19 cellular contexts compared by ENCODE assay signal in genomic region chr21:43937051-43937832, GRCh38.
DNase-seq lines count a peak whose midpoint lies in the region; ATAC-seq and TF ChIP-seq lines count a peak whose summit lies in the region.
"Had no signal": no experiment of that assay in that cellular context is flagged by ENCODE, and none has a peak within 500 bp of the region (broad histone marks: within the 10 kb centered on the region; RNA-seq: fewer than 3 reads in every experiment).

No MANE protein-coding gene starts in this region.

- no peak overlapping the region for H3K4me3 Mint-ChIP-seq in activated CD4-positive, alpha-beta T cell treated with anti-CD3 and anti-CD28 coated beads, Interleukin-2, amount 10 ng/mL, durations not matched to agents 7 days and 5 days
- no peak overlapping the region for H3K4me3 Mint-ChIP-seq in T-helper 17 cell
- H3K4me3 Mint-ChIP-seq in glutamatergic neuron (ENCODE audit: unreplicated experiment), result no peak overlapping the region
- no peak overlapping the region for H3K4me3 Mint-ChIP-seq in stimulated activated memory B cell treated with anti-CD40 and anti-IgM and Interleukin-4, amounts not matched to agents 10 μg/mL and 1 μg/mL and 100 μg/mL, for 72 hours
- no peak overlapping the region for H3K4me3 Mint-ChIP-seq in WTC11
- H3K4me3 Mint-ChIP-seq: activated naive CD8-positive, alpha-beta T cell treated with anti-CD3 and anti-CD28 coated beads for 36 hours; CD8-positive, alpha-beta T cell; T-helper 1 cell treated with Interleukin-12 subunit alpha and Interleukin-12 subunit beta and Interleukin-4 antibody, amounts not matched to agents 30 μg/mL and 1 μg/mL, for 36 hours had no signal

- no peak overlapping the region for H3K27ac ChIP-seq in Peyer's patch

- H3K36me3 ChIP-seq in Peyer's patch, result peaks cover 0 to 17% (median 0%) of the 10 kb centered on the region in 3 donors

- peak overlapping the region; percentile 11 for H3K27ac Mint-ChIP-seq in activated CD4-positive, alpha-beta T cell treated with anti-CD3 and anti-CD28 coated beads, Interleukin-2, amount 10 ng/mL, durations not matched to agents 7 days and 5 days
- H3K27ac Mint-ChIP-seq in T-helper 17 cell (peak overlapping the region; percentile 32), glutamatergic neuron (ENCODE audit: unreplicated experiment) (no peak overlapping the region), WTC11 (no peak overlapping the region)
- H3K27ac Mint-ChIP-seq in stimulated activated memory B cell treated with anti-CD40 and anti-IgM and Interleukin-4, amounts not matched to agents 10 μg/mL and 1 μg/mL and 100 μg/mL, for 72 hours, result peak overlapping the region; percentile 2
- H3K27ac Mint-ChIP-seq: progenitor cell of endocrine pancreas; T-helper 1 cell treated with Interleukin-12 subunit alpha and Interleukin-12 subunit beta and Interleukin-4 antibody, amounts not matched to agents 30 μg/mL and 1 μg/mL, for 36 hours had no signal

- POLR2A ChIA-PET in activated CD4-positive, alpha-beta T cell treated with anti-CD3 and anti-CD28 coated beads, Interleukin-2, amount 10 ng/mL, durations not matched to agents 7 days and 5 days (lab: Charles Lee), result interaction anchor here (0.6 kb wide), 1 partner anchor 10 kb away, joined by 3 read pairs; no protein-coding TSS in a partner anchor
- POLR2A ChIA-PET in WTC11 (lab: Charles Lee), result no interaction called here

- CTCF ChIA-PET in activated CD4-positive, alpha-beta T cell treated with anti-CD3 and anti-CD28 coated beads, Interleukin-2, amount 10 ng/mL, durations not matched to agents 7 days and 5 days (lab: Charles Lee), result interaction anchor here (0.6 to 1.8 kb wide), 6 partner anchors 9 to 73 kb away, joined by 3 to 5 read pairs (median 4); no protein-coding TSS in a partner anchor
- CTCF ChIA-PET in WTC11 (lab: Charles Lee), result interaction anchor here (1.8 to 3.2 kb wide), 3 partner anchors 16 to 148 kb away, joined by 7 to 16 read pairs (median 10); partner anchors contain the start of gene RRP1

- TF ChIP-seq CTCF in glutamatergic neuron (IDR thresholded peaks at IDR 0.05; ENCODE audit: partially characterized antibody, unreplicated experiment), result no peak
- no peak for TF ChIP-seq CTCF in Peyer's patch (IDR thresholded peaks at IDR 0.05)
- TF ChIP-seq CTCF in WTC11 (IDR thresholded peaks at IDR 0.05), result no peak

- TF ChIP-seq POLR2A in Peyer's patch (IDR thresholded peaks at IDR 0.05), result no peak

- H3K9me3 ChIP-seq in T-helper 17 cell (ENCODE audit: control insufficient read depth, low read length, poor library complexity, severe bottlenecking), result no peaks in the 10 kb centered on the region
- H3K9me3 ChIP-seq in Peyer's patch, result no peaks in the 10 kb centered on the region

- no peak overlapping the region for H3K4me3 ChIP-seq in Peyer's patch

- no peak for DNase-seq in activated CD4-positive, alpha-beta T cell treated with anti-CD3 and anti-CD28 coated beads, Interleukin-2, amount 10 ng/mL, durations not matched to agents 7 days and 5 days
- DNase-seq in activated CD4-positive, alpha-beta T cell treated with anti-CD3 and anti-CD28 coated beads, Interleukin-2, amount 50 U/mL, for 1 hour, result no peak
- DNase-seq in T-helper 17 cell (no peak), glutamatergic neuron (peak; percentile 2), Peyer's patch (no peak), NCI-H2171 (lab: John Stamatoyannopoulos, UW) (no peak), WTC11 (ENCODE audit: low spot score) (no peak)
- DNase-seq: activated CD4-positive, alpha-beta T cell treated with anti-CD3 and anti-CD28 coated beads for 4 hours; activated naive CD8-positive, alpha-beta T cell treated with anti-CD3 and anti-CD28 coated beads for 36 hours; activated T-cell treated with anti-CD3 and anti-CD28 coated beads, Interleukin-2, amount 50 U/mL, for 1 hour; CD8-positive, alpha-beta T cell; naive thymus-derived CD8-positive, alpha-beta T cell; NCI-H345; NK-92 treated with Interleukin-12 subunit alpha and Interleukin-12 subunit beta, amount 100 ng/mL, for 24 hours; SHP77 treated with DMSO at 0.1 percent for 48 hours; stimulated activated naive CD4-positive, alpha-beta T cell had no signal

- no peaks in the 10 kb centered on the region for H3K27me3 Mint-ChIP-seq in activated CD4-positive, alpha-beta T cell treated with anti-CD3 and anti-CD28 coated beads, Interleukin-2, amount 10 ng/mL, durations not matched to agents 7 days and 5 days
- H3K27me3 Mint-ChIP-seq in T-helper 17 cell (no peaks in the 10 kb centered on the region), glutamatergic neuron (ENCODE audit: unreplicated experiment) (peaks cover 15% of the 10 kb centered on the region), WTC11 (ENCODE audit: low read depth) (no peaks in the 10 kb centered on the region)
- H3K27me3 Mint-ChIP-seq in stimulated activated memory B cell treated with anti-CD40 and anti-IgM and Interleukin-4, amounts not matched to agents 10 μg/mL and 1 μg/mL and 100 μg/mL, for 72 hours, result no peaks in the 10 kb centered on the region
- H3K27me3 Mint-ChIP-seq: activated naive CD8-positive, alpha-beta T cell treated with anti-CD3 and anti-CD28 coated beads for 36 hours; naive thymus-derived CD8-positive, alpha-beta T cell; progenitor cell of endocrine pancreas had no signal

- peaks cover 0 to 32% (median 4%) of the 10 kb centered on the region in 4 donors for H3K4me1 ChIP-seq in Peyer's patch

- no peaks in the 10 kb centered on the region for H3K27me3 ChIP-seq in Peyer's patch

- peaks cover 19% of the 10 kb centered on the region for H3K4me1 Mint-ChIP-seq in activated CD4-positive, alpha-beta T cell treated with anti-CD3 and anti-CD28 coated beads, Interleukin-2, amount 10 ng/mL, durations not matched to agents 7 days and 5 days
- peaks cover 20% of the 10 kb centered on the region for H3K4me1 Mint-ChIP-seq in T-helper 17 cell
- H3K4me1 Mint-ChIP-seq in glutamatergic neuron (ENCODE audit: low read depth, unreplicated experiment), result peaks cover 13% of the 10 kb centered on the region
- H3K4me1 Mint-ChIP-seq in stimulated activated memory B cell treated with anti-CD40 and anti-IgM and Interleukin-4, amounts not matched to agents 10 μg/mL and 1 μg/mL and 100 μg/mL, for 72 hours, result peaks cover 38% of the 10 kb centered on the region
- H3K4me1 Mint-ChIP-seq in WTC11, result peaks cover 10% of the 10 kb centered on the region

- no peaks in the 10 kb centered on the region for H3K9me3 Mint-ChIP-seq in activated CD4-positive, alpha-beta T cell treated with anti-CD3 and anti-CD28 coated beads, Interleukin-2, amount 10 ng/mL, durations not matched to agents 7 days and 5 days
- H3K9me3 Mint-ChIP-seq in glutamatergic neuron (ENCODE audit: unreplicated experiment) (peaks cover 17% of the 10 kb centered on the region), WTC11 (no peaks in the 10 kb centered on the region)
- H3K9me3 Mint-ChIP-seq in stimulated activated memory B cell treated with anti-CD40 and anti-IgM and Interleukin-4, amounts not matched to agents 10 μg/mL and 1 μg/mL and 100 μg/mL, for 72 hours, result peaks cover 2% of the 10 kb centered on the region
- H3K9me3 Mint-ChIP-seq: activated naive CD8-positive, alpha-beta T cell treated with anti-CD3 and anti-CD28 coated beads for 36 hours; CD8-positive, alpha-beta T cell; naive thymus-derived CD8-positive, alpha-beta T cell; T-helper 1 cell treated with Interleukin-12 subunit alpha and Interleukin-12 subunit beta and Interleukin-4 antibody, amounts not matched to agents 30 μg/mL and 1 μg/mL, for 36 hours had no signal

- H3K36me3 Mint-ChIP-seq in activated CD4-positive, alpha-beta T cell treated with anti-CD3 and anti-CD28 coated beads, Interleukin-2, amount 10 ng/mL, durations not matched to agents 7 days and 5 days (ENCODE audit: low read depth), result peaks cover 3% of the 10 kb centered on the region
- H3K36me3 Mint-ChIP-seq in T-helper 17 cell (ENCODE audit: low read depth), result peaks cover under 1% of the 10 kb centered on the region
- H3K36me3 Mint-ChIP-seq in glutamatergic neuron (ENCODE audit: unreplicated experiment), result no peaks in the 10 kb centered on the region
- H3K36me3 Mint-ChIP-seq in stimulated activated memory B cell treated with anti-CD40 and anti-IgM and Interleukin-4, amounts not matched to agents 10 μg/mL and 1 μg/mL and 100 μg/mL, for 72 hours, result peaks cover 35% of the 10 kb centered on the region
- H3K36me3 Mint-ChIP-seq in WTC11, result no peaks in the 10 kb centered on the region

- ATAC-seq in T-helper 17 cell, result no peak
- ATAC-seq in stimulated activated memory B cell treated with anti-CD40 and anti-IgM and Interleukin-4, amounts not matched to agents 10 μg/mL and 1 μg/mL and 100 μg/mL, for 72 hours, result no peak
- ATAC-seq in WTC11, result no peak
- ATAC-seq: CD8-positive, alpha-beta T cell; naive thymus-derived CD8-positive, alpha-beta T cell had no signal

TF ChIP-seq in WTC11, 78 proteins besides CTCF, POLR2A, EP300 and RAD21 (continues in another document):
- no peak for TF ChIP-seq MYBL2 (CRISPR knock-in tag; IDR thresholded peaks at IDR 0.05)
- TF ChIP-seq MXD4 (CRISPR knock-in tag; IDR thresholded peaks at IDR 0.05; ENCODE audit: borderline replicate concordance), result no peak
- TF ChIP-seq E2F4 (CRISPR knock-in tag; IDR thresholded peaks at IDR 0.05; ENCODE audit: borderline replicate concordance, low read depth), result no peak
- TF ChIP-seq ZNF219 (CRISPR knock-in tag; IDR thresholded peaks at IDR 0.05; ENCODE audit: borderline replicate concordance), result no peak
- no peak for TF ChIP-seq CREB1 (CRISPR knock-in tag; IDR thresholded peaks at IDR 0.05)
- TF ChIP-seq ETV6 (CRISPR knock-in tag; IDR thresholded peaks at IDR 0.05), result no peak
- TF ChIP-seq HMGXB4 (CRISPR knock-in tag; IDR thresholded peaks at IDR 0.05), result no peak

Comparison
In these comparisons a context has a peak if more than half of its experiments do, and no peak if none do; other contexts are left out.
1. H3K27ac Mint-ChIP-seq: peak in activated CD4-positive, alpha-beta T cell treated with anti-CD3 and anti-CD28 coated beads, Interleukin-2, amount 10 ng/mL, durations not matched to agents 7 days and 5 days (single experiment), T-helper 17 cell (single experiment) and stimulated activated memory B cell treated with anti-CD40 and anti-IgM and Interleukin-4, amounts not matched to agents 10 μg/mL and 1 μg/mL and 100 μg/mL, for 72 hours (single experiment); none in glutamatergic neuron (single experiment) and WTC11 (single experiment).